Comparison of ENCODE assay signal across 22 cellular contexts in genomic region chr3:154794383-154794782, GRCh38.
DNase-seq lines count a peak whose midpoint lies in the region; ATAC-seq, FAIRE-seq and TF ChIP-seq lines count a peak whose summit lies in the region.
"Had no signal": no experiment of that assay in that cellular context is flagged by ENCODE, and none has a peak within 500 bp of the region (broad histone marks: within the 10 kb centered on the region; RNA-seq: fewer than 3 reads in every experiment).

No MANE protein-coding gene starts in this region.

- ATAC-seq in Right ventricle myocardium superior (ENCODE audit: poor library complexity): no peak
- ATAC-seq in upper lobe of right lung: peak; percentile 76
- no peak for ATAC-seq in GM19395 (IDR thresholded peaks at IDR 0.05; ENCODE audit: unreplicated experiment)
- ATAC-seq: activated CD8-positive, alpha-beta memory T cell treated with anti-CD3 and anti-CD28 coated beads, Interleukin-2, amount 10 ng/mL, durations not matched to agents 7 days and 5 days; CD8-positive, alpha-beta T cell; psoas muscle had no signal

- no peaks in the 10 kb centered on the region for H3K9me3 ChIP-seq in OCI-LY3 (ENCODE audit: insufficient read depth, low read length)
- H3K9me3 ChIP-seq in upper lobe of right lung: no peaks in the 10 kb centered on the region
- H3K9me3 ChIP-seq: heart left ventricle, psoas muscle, vagina had no signal

- DNase-seq in Right ventricle myocardium superior (peak; percentile 40), cardiac septum (ENCODE audit: low spot score) (no peak), foreskin fibroblast (peak; percentile 19 to 43), upper lobe of right lung (no peak), NCI-H2081 treated with DMSO at 0.1 percent for 48 hours (lab: John Stamatoyannopoulos, UW) (no peak), urothelium cell line (ENCODE audit: low spot score) (no peak)
- DNase-seq: activated CD4-positive, alpha-beta T cell treated with anti-CD3 and anti-CD28 coated beads for 4 hours; activated CD8-positive, alpha-beta memory T cell treated with anti-CD3 and anti-CD28 coated beads, Interleukin-2, amount 10 ng/mL, durations not matched to agents 7 days and 5 days; CD8-positive, alpha-beta T cell; DMS53; effector memory CD4-positive, alpha-beta T cell; H7; heart left ventricle; NCI-H1048; NCI-H1930; psoas muscle; stimulated activated CD8-positive, alpha-beta memory T cell treated with anti-CD3 and anti-CD28 coated beads, Interleukin-4, amount 100 ng/mL, for 48 hours had no signal

- no peak for FAIRE-seq in urothelium cell line (lab: Jason Lieb, UNC)
- FAIRE-seq: GM12891, GM19239 had no signal

- H3K4me3 ChIP-seq in OCI-LY3 (ENCODE audit: low read length) (no peak overlapping the region), foreskin fibroblast (ENCODE audit: low read depth in 1 of 2, low read length in 2 of 2) (no peak overlapping the region), upper lobe of right lung (no peak overlapping the region)
- H3K4me3 ChIP-seq: heart left ventricle, psoas muscle, vagina had no signal

- TF ChIP-seq CTCF in OCI-LY3 (IDR thresholded peaks at IDR 0.05; ENCODE audit: low read depth, low read length) (no peak), foreskin fibroblast (IDR thresholded peaks at IDR 0.05; ENCODE audit: low read depth, low read length) (no peak), upper lobe of right lung (IDR thresholded peaks at IDR 0.05) (no peak)

- no peaks in the 10 kb centered on the region for H3K79me2 ChIP-seq in OCI-LY3 (ENCODE audit: low read length)

- no peaks in the 10 kb centered on the region for H3K36me3 ChIP-seq in OCI-LY3 (replicated peaks; ENCODE audit: low read depth, low read length)
- no peaks in the 10 kb centered on the region for H3K36me3 ChIP-seq in upper lobe of right lung
- H3K36me3 ChIP-seq: heart left ventricle, vagina had no signal

- peaks cover 9% of the 10 kb centered on the region for H3K4me1 ChIP-seq in OCI-LY3 (ENCODE audit: low read length)
- peaks cover 3% of the 10 kb centered on the region for H3K4me1 ChIP-seq in upper lobe of right lung
- H3K4me1 ChIP-seq: psoas muscle, vagina had no signal

- intact Hi-C loops in Right ventricle myocardium superior (cut with DNase I) (no loop called here), cardiac septum (cut with DNase I) (no loop called here), upper lobe of right lung (cut with DNase I) (no loop called here)

- H3K27ac ChIP-seq in OCI-LY3 (ENCODE audit: low read length) (no peak overlapping the region), upper lobe of right lung (peak overlapping the region; percentile 34)
- H3K27ac ChIP-seq: psoas muscle, vagina had no signal

- peak overlapping the region; percentile 41; the same call in 1 of the 2 replicates for H2AFZ ChIP-seq in OCI-LY3 (ENCODE audit: low read depth, low read length)

- H3K4me2 ChIP-seq in OCI-LY3 (ENCODE audit: low read length): peak overlapping the region; percentile 20; the same call in 1 of the 2 replicates

- H4K20me1 ChIP-seq in OCI-LY3 (ENCODE audit: insufficient read depth, low read length): no peaks in the 10 kb centered on the region

- no peaks in the 10 kb centered on the region for H3K27me3 ChIP-seq in OCI-LY3 (ENCODE audit: low read depth, low read length)
- H3K27me3 ChIP-seq in upper lobe of right lung: no peaks in the 10 kb centered on the region
- H3K27me3 ChIP-seq: heart left ventricle, vagina had no signal

- no peak overlapping the region for H3K9ac ChIP-seq in OCI-LY3 (ENCODE audit: low read length)

Comparison
In these comparisons a context has a peak if more than half of its experiments do, and no peak if none do; other contexts are left out.
1. DNase-seq: peak in Right ventricle myocardium superior (single experiment) and foreskin fibroblast (2 of 2); none in cardiac septum (single experiment), upper lobe of right lung (single experiment), NCI-H2081 treated with DMSO at 0.1 percent for 48 hours (single experiment) and urothelium cell line (single experiment).